Comparison of ENCODE assay signal across 25 cellular contexts in genomic region chr5:133790898-133791297, GRCh38.
"Had no signal": no experiment of that assay in that cellular context is flagged by ENCODE, and none has a peak within 500 bp of the region (broad histone marks: within the 10 kb centered on the region; RNA-seq: fewer than 3 reads in every experiment).

No MANE protein-coding gene starts in this region.

- H3K27ac Mint-ChIP-seq: activated B cell treated with CpG ODN at 0.5 μM for 24 hours; activated CD4-positive, alpha-beta memory T cell treated with anti-CD3 and anti-CD28 coated beads for 36 hours; activated naive CD8-positive, alpha-beta T cell treated with anti-CD3 and anti-CD28 coated beads, Interleukin-2, amount 10 ng/mL, durations not matched to agents 7 days and 5 days; activated T-helper 17 cell treated with anti-CD3 and anti-CD28 coated beads, Interleukin-2, amount 50 U/mL, for 72 hours; immature natural killer cell; naive thymus-derived CD4-positive, alpha-beta T cell; neural progenitor cell had no signal

- H3K4me1 Mint-ChIP-seq: activated B cell treated with CpG ODN at 0.5 μM for 24 hours; activated naive CD8-positive, alpha-beta T cell treated with anti-CD3 and anti-CD28 coated beads, Interleukin-2, amount 10 ng/mL, durations not matched to agents 7 days and 5 days; activated T-helper 17 cell treated with anti-CD3 and anti-CD28 coated beads, Interleukin-2, amount 50 U/mL, for 72 hours; immature natural killer cell; naive thymus-derived CD4-positive, alpha-beta T cell; neural progenitor cell had no signal

- H3K4me3 ChIP-seq: cardiac muscle cell, esophagus muscularis mucosa, gastroesophageal sphincter, heart left ventricle, neural progenitor cell, psoas muscle, tibial nerve, uterus had no signal

- H3K9me3 ChIP-seq: esophagus muscularis mucosa, gastroesophageal sphincter, heart left ventricle, psoas muscle, tibial nerve, uterus had no signal

- H3K9me3 Mint-ChIP-seq: activated B cell treated with CpG ODN at 0.5 μM for 24 hours; activated CD4-positive, alpha-beta memory T cell treated with anti-CD3 and anti-CD28 coated beads for 36 hours; activated naive CD8-positive, alpha-beta T cell treated with anti-CD3 and anti-CD28 coated beads, Interleukin-2, amount 10 ng/mL, durations not matched to agents 7 days and 5 days; activated T-helper 17 cell treated with anti-CD3 and anti-CD28 coated beads, Interleukin-2, amount 50 U/mL, for 72 hours; immature natural killer cell had no signal

- H3K27me3 ChIP-seq: neural progenitor cell, tibial nerve, uterus had no signal

- ATAC-seq: activated T-helper 17 cell treated with anti-CD3 and anti-CD28 coated beads, Interleukin-2, amount 50 U/mL, for 72 hours; gastroesophageal sphincter; heart left ventricle; naive thymus-derived CD4-positive, alpha-beta T cell; psoas muscle; right cardiac atrium had no signal

- DNase-seq: activated B cell treated with CpG ODN at 0.5 μM for 24 hours; activated CD4-positive, alpha-beta memory T cell treated with anti-CD3 and anti-CD28 coated beads for 36 hours; activated CD4-positive, alpha-beta T cell treated with anti-CD3 and anti-CD28 coated beads for 4 hours; activated naive CD4-positive, alpha-beta T cell; activated naive CD8-positive, alpha-beta T cell treated with anti-CD3 and anti-CD28 coated beads, Interleukin-2, amount 10 ng/mL, durations not matched to agents 7 days and 5 days; activated T-cell treated with anti-CD3 and anti-CD28 coated beads, Interleukin-2, amount 50 U/mL, for 1 hour; amygdala; dermis blood vessel endothelial cell; effector memory CD4-positive, alpha-beta T cell; heart left ventricle; immature natural killer cell; mesendoderm; naive thymus-derived CD4-positive, alpha-beta T cell; psoas muscle; right cardiac atrium; stimulated activated CD4-positive, alpha-beta T cell treated with anti-CD3 and anti-CD28 coated beads, Interleukin-2, amount 100 ng/mL, for 24 hours; stimulated activated naive CD4-positive, alpha-beta T cell treated with Interleukin-2 at 50 U/mL for 16 hours; substantia nigra; uterus had no signal

- H3K36me3 ChIP-seq: cardiac muscle cell, esophagus muscularis mucosa, gastroesophageal sphincter, heart left ventricle, neural progenitor cell, tibial nerve, uterus had no signal

- H3K27me3 Mint-ChIP-seq: activated CD4-positive, alpha-beta memory T cell treated with anti-CD3 and anti-CD28 coated beads for 36 hours; activated naive CD8-positive, alpha-beta T cell treated with anti-CD3 and anti-CD28 coated beads, Interleukin-2, amount 10 ng/mL, durations not matched to agents 7 days and 5 days had no signal

- H3K4me1 ChIP-seq: esophagus muscularis mucosa, gastroesophageal sphincter, heart left ventricle, neural progenitor cell, psoas muscle, tibial nerve, uterus had no signal

- H3K4me3 Mint-ChIP-seq: activated B cell treated with CpG ODN at 0.5 μM for 24 hours; activated CD4-positive, alpha-beta memory T cell treated with anti-CD3 and anti-CD28 coated beads for 36 hours; activated naive CD8-positive, alpha-beta T cell treated with anti-CD3 and anti-CD28 coated beads, Interleukin-2, amount 10 ng/mL, durations not matched to agents 7 days and 5 days; activated T-helper 17 cell treated with anti-CD3 and anti-CD28 coated beads, Interleukin-2, amount 50 U/mL, for 72 hours; immature natural killer cell; naive thymus-derived CD4-positive, alpha-beta T cell; neural progenitor cell had no signal
